ENCODE assay signal across 8 cellular contexts in genomic region chr2:237966565-237967462, GRCh38. TPM values are rescaled to one million over a fixed set of nuclear protein-coding genes. Genes with fewer than 3 reads are reported as not detected.
DNase-seq lines count a peak whose midpoint lies in the region; ATAC-seq and TF ChIP-seq lines count a peak whose summit lies in the region.

UBE2F (plus strand) TSS chr2:237967014; CDS start chr2:237973108, 6,094 bp downstream.

- peaks cover 5% of the 10 kb centered on the region for H3K36me3 Mint-ChIP-seq in nephron progenitor cell (ENCODE audit: low read depth)

- H3K27me3 ChIP-seq in RWPE2 (ENCODE audit: insufficient read depth, poor library complexity, severe bottlenecking) = no peaks in the 10 kb centered on the region

- H3K27me3 Mint-ChIP-seq in nephron progenitor cell (ENCODE audit: low read depth, poor library complexity) = peaks cover 15% of the 10 kb centered on the region
- no peaks in the 10 kb centered on the region for H3K27me3 Mint-ChIP-seq in stimulated activated naive CD8-positive, alpha-beta T cell treated with anti-CD3 and anti-CD28 coated beads, Interleukin-15, amount 100 ng/mL, for 72 hours

- H3K4me1 Mint-ChIP-seq in nephron progenitor cell = peaks cover 27% of the 10 kb centered on the region
- H3K4me1 Mint-ChIP-seq in stimulated activated naive CD8-positive, alpha-beta T cell treated with anti-CD3 and anti-CD28 coated beads, Interleukin-15, amount 100 ng/mL, for 72 hours = peaks cover 48% of the 10 kb centered on the region

- no peaks in the 10 kb centered on the region for H3K4me1 ChIP-seq in RWPE2 (ENCODE audit: insufficient read depth, poor library complexity, severe bottlenecking)

- TF ChIP-seq CTCF in RWPE2 (IDR thresholded peaks at IDR 0.05; ENCODE audit: poor library complexity, severe bottlenecking) (no peak), fibroblast of the aortic adventitia (IDR thresholded peaks at IDR 0.05; ENCODE audit: insufficient read depth, low read length) (peak; percentile 15), nephron progenitor cell (IDR thresholded peaks at IDR 0.05) (no peak)

- peaks cover 7% of the 10 kb centered on the region; the same call in 1 of the 2 replicates for H3K36me3 ChIP-seq in RWPE2 (ENCODE audit: low read depth)

- H3K4me3 ChIP-seq in RWPE2 (ENCODE audit: severe bottlenecking) (peak within 1 kb of the TSS; percentile 81), fibroblast of the aortic adventitia (ENCODE audit: low read depth, low read length) (peak within 1 kb of the TSS; percentile 85)

- H3K9me3 ChIP-seq in RWPE2 (ENCODE audit: severe bottlenecking) = peaks cover 11% of the 10 kb centered on the region

- DNase-seq in EL (peak; percentile 95), H4 (ENCODE audit: low spot score) (peak; percentile 87), LoVo (ENCODE audit: low spot score) (peak; percentile 98), RWPE2 (ENCODE audit: low spot score) (peak; percentile 96), fibroblast of the aortic adventitia (ENCODE audit: low read depth) (peak; percentile 95), nephron progenitor cell (peak; percentile 98)
- DNase-seq in activated effector memory CD4-positive, alpha-beta T cell treated with Interleukin-2 at 50 U/mL for 16 hours = peak; percentile 96
- DNase-seq in stimulated activated naive CD8-positive, alpha-beta T cell treated with anti-CD3 and anti-CD28 coated beads, Interleukin-15, amount 100 ng/mL, for 72 hours = peak; percentile 96 to 98

- H3K9me3 Mint-ChIP-seq in nephron progenitor cell = peaks cover 13% of the 10 kb centered on the region
- H3K9me3 Mint-ChIP-seq in stimulated activated naive CD8-positive, alpha-beta T cell treated with anti-CD3 and anti-CD28 coated beads, Interleukin-15, amount 100 ng/mL, for 72 hours = peaks cover 17 to 23% of the 10 kb centered on the region in 2 donors

- no peak within 1 kb of the TSS for H3K27ac Mint-ChIP-seq in nephron progenitor cell
- peak within 1 kb of the TSS; percentile 46 to 76 for H3K27ac Mint-ChIP-seq in stimulated activated naive CD8-positive, alpha-beta T cell treated with anti-CD3 and anti-CD28 coated beads, Interleukin-15, amount 100 ng/mL, for 72 hours

- peak within 1 kb of the TSS; percentile 87 for H3K4me3 Mint-ChIP-seq in nephron progenitor cell
- H3K4me3 Mint-ChIP-seq in stimulated activated naive CD8-positive, alpha-beta T cell treated with anti-CD3 and anti-CD28 coated beads, Interleukin-15, amount 100 ng/mL, for 72 hours = peak within 1 kb of the TSS; percentile 84 to 85

- peak within 1 kb of the TSS; percentile 53 for H3K27ac ChIP-seq in RWPE2 (ENCODE audit: poor library complexity, severe bottlenecking)

- ATAC-seq in RWPE2 (ENCODE audit: low read depth) = peak; percentile 95
- peak; percentile 96 for ATAC-seq in stimulated activated naive CD8-positive, alpha-beta T cell treated with anti-CD3 and anti-CD28 coated beads, Interleukin-15, amount 100 ng/mL, for 72 hours

RNA-seq across cellular contexts. Expression of gene UBE2F, which starts in this region (rescaled TPM):
- total RNA-seq in H4 (2014; rRNA removed; shearing (Covaris generic)) = 94.2 and 98.5 TPM in 2 replicates
- total RNA-seq in fibroblast of the aortic adventitia (ENCODE audit: low replicate concordance) = 49.8 and 57.6 TPM in 2 replicates

Comparison
In these comparisons a context has a peak if more than half of its experiments do, and no peak if none do; other contexts are left out.
1. Peak in every context shown above with its lines: DNase-seq, ATAC-seq, H3K4me3 ChIP-seq and H3K27ac ChIP-seq.